8 cellular contexts compared by ENCODE assay signal in the genomic region with DNA sequence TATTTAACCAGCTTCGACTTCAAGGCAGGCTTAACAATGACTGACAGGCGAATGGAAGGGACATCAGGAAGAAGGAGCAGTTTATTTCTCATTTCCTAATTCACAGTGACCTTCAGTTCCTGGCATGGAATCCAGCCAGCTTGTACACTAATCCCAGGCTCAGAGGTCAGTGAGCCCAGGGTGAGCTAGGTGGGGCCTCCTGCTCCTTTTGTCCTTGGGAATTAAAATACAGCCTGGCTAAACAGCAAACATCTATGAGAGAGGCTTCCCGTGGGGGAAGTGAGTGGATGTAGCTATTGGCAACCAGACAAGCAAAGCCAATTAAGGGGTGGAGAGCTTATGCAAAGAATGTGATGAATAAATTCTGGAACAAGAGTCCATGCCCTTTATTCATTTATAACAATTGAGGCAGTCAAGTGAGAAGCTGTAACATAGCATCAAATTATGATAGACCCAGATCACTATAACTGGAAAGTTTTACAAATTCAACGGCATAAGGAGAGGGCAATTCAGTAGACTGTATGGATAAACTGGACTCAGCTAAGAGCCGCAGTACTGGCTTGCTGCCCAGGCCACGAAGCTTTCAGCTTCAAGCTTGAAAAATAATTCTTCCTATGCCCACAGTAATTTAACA. TPM values are rescaled to one million over a fixed set of nuclear protein-coding genes. Genes with fewer than 3 reads are reported as not detected.
A peak's percentile ranks its signal among the peaks of the same experiment; 100 is the strongest.
DNase-seq lines count a peak whose midpoint lies in the region; ATAC-seq and TF ChIP-seq lines count a peak whose summit lies in the region.

No MANE protein-coding gene starts in this region.

- H3K4me1 Mint-ChIP-seq in mesothelial cell of epicardium = peaks cover 32% of the 10 kb centered on the region

- H3K36me3 Mint-ChIP-seq in mesothelial cell of epicardium = peaks cover 36% of the 10 kb centered on the region

- H3K4me3 Mint-ChIP-seq in mesothelial cell of epicardium = no peak overlapping the region

- H3K27ac Mint-ChIP-seq in mesothelial cell of epicardium = peak overlapping the region; percentile 74

- H3K27me3 Mint-ChIP-seq in mesothelial cell of epicardium (ENCODE audit: low read depth) = no peaks in the 10 kb centered on the region

- TF ChIP-seq CTCF in mesothelial cell of epicardium (IDR thresholded peaks at IDR 0.05; ENCODE audit: unreplicated experiment) = no peak

- ATAC-seq in HG03354 (IDR thresholded peaks at IDR 0.05; ENCODE audit: poor library complexity, severe bottlenecking, unreplicated experiment) (no peak), HG02970 (IDR thresholded peaks at IDR 0.05; ENCODE audit: low FRiP score, unreplicated experiment) (no peak)

- no peaks in the 10 kb centered on the region for H3K9me3 Mint-ChIP-seq in mesothelial cell of epicardium

- peak; percentile 67 for DNase-seq in GM04504 (ENCODE audit: low read depth)
- DNase-seq in NCI-H526 treated with DMSO at 0.1 percent for 48 hours (lab: John Stamatoyannopoulos, UW) = peak; percentile 67
- DNase-seq in dedifferentiated amniotic fluid mesenchymal stem cell (ENCODE audit: extremely low spot score) = peak; percentile 62
- DNase-seq in mesothelial cell of epicardium (ENCODE audit: low spot score in 2 of 2, unreplicated experiment in 2 of 2) = no peak
- no peak for DNase-seq in DMS114 treated with DMSO at 0.1 percent for 48 hours (lab: John Stamatoyannopoulos, UW; ENCODE audit: unreplicated experiment)
- DNase-seq in Ammon's horn (ENCODE audit: low spot score) = no peak

RNA-seq across cellular contexts. Expression of a gene that starts 57.1 kb away (rescaled TPM):
- total RNA-seq in mesothelial cell of epicardium = 7.8 to 9.5 TPM (median 9.3 TPM) in 3 replicates

Comparison
In these comparisons a context has a peak if more than half of its experiments do, and no peak if none do; other contexts are left out.
1. DNase-seq: peak in GM04504 (single experiment), NCI-H526 treated with DMSO at 0.1 percent for 48 hours (single experiment) and dedifferentiated amniotic fluid mesenchymal stem cell (single experiment); none in mesothelial cell of epicardium (0 of 2), DMS114 treated with DMSO at 0.1 percent for 48 hours (single experiment) and Ammon's horn (single experiment).